In genomic region chr5:107388111-107388861, GRCh38 we compare ENCODE assay signal across 8 cellular contexts.
DNase-seq lines count a peak whose midpoint lies in the region; ATAC-seq lines count a peak whose summit lies in the region.

No MANE protein-coding gene starts in this region.

- H2AFZ ChIP-seq in Karpas-422 (ENCODE audit: low read length) = no peak overlapping the region

- H3K9me2 ChIP-seq in Karpas-422 (replicated peaks; ENCODE audit: insufficient read depth, low read length) = no peaks in the 10 kb centered on the region

- peak overlapping the region; percentile 61 for H3K4me3 ChIP-seq in GM08714 (ENCODE audit: low read length)
- no peak overlapping the region for H3K4me3 ChIP-seq in Karpas-422 (ENCODE audit: low read length)
- peak overlapping the region; percentile 63 for H3K4me3 ChIP-seq in adipocyte (ENCODE audit: low read length)

- DNase-seq in Karpas-422 (no peak), adipocyte (ENCODE audit: low read depth) (peak; percentile 96), myocyte (ENCODE audit: low read depth) (peak; percentile 80), LoVo (ENCODE audit: low spot score) (no peak)
- no peak for DNase-seq in stimulated activated CD4-positive, alpha-beta T cell treated with anti-CD3 and anti-CD28 coated beads, Interleukin-2, amount 100 ng/mL, for 48 hours
- no peak for DNase-seq in activated CD4-positive, alpha-beta T cell treated with anti-CD3 and anti-CD28 coated beads, Interleukin-2, amount 50 U/mL, for 1 hour

- peak; percentile 39 for ATAC-seq in GM21737 (IDR thresholded peaks at IDR 0.05; ENCODE audit: unreplicated experiment)

- H3K4me1 ChIP-seq in Karpas-422 (ENCODE audit: low read length) (peaks cover 12% of the 10 kb centered on the region), adipocyte (ENCODE audit: control insufficient read depth, insufficient read depth, low read length) (peaks cover 25% of the 10 kb centered on the region)

- H3K27ac ChIP-seq in Karpas-422 (ENCODE audit: low read length) = no peak overlapping the region

- no peaks in the 10 kb centered on the region for H3K9me3 ChIP-seq in Karpas-422 (ENCODE audit: low read length)
- no peaks in the 10 kb centered on the region for H3K9me3 ChIP-seq in adipocyte (ENCODE audit: control insufficient read depth, low read length)

- H4K20me1 ChIP-seq in Karpas-422 (ENCODE audit: insufficient read depth, low read depth, low read length) = no peaks in the 10 kb centered on the region

- H3K9ac ChIP-seq in Karpas-422 (ENCODE audit: low read length) = no peak overlapping the region
- H3K9ac ChIP-seq in adipocyte (ENCODE audit: low read length) = peak overlapping the region; percentile 47

- no peaks in the 10 kb centered on the region for H3K79me2 ChIP-seq in Karpas-422 (ENCODE audit: low read length)

- H3K4me2 ChIP-seq in Karpas-422 (ENCODE audit: low read depth, low read length, poor library complexity, severe bottlenecking) = peak overlapping the region; percentile 19

- no peaks in the 10 kb centered on the region for H3K36me3 ChIP-seq in Karpas-422 (ENCODE audit: insufficient read depth, low read length)
- H3K36me3 ChIP-seq in adipocyte (ENCODE audit: control insufficient read depth, insufficient read depth, low read length, severe bottlenecking) = no peaks in the 10 kb centered on the region

- 0 out of 2 replicates have a peak, but pooled peaks cover 3% of the 10 kb centered on the region for H3K27me3 ChIP-seq in Karpas-422 (ENCODE audit: low read length)
- H3K27me3 ChIP-seq in adipocyte (replicated peaks; ENCODE audit: control insufficient read depth, insufficient read depth, low read length) = no peaks in the 10 kb centered on the region

Comparison
In these comparisons a context has a peak if more than half of its experiments do, and no peak if none do; other contexts are left out.
1. DNase-seq: peak in adipocyte (single experiment) and myocyte (single experiment); none in Karpas-422 (single experiment), stimulated activated CD4-positive, alpha-beta T cell treated with anti-CD3 and anti-CD28 coated beads, Interleukin-2, amount 100 ng/mL, for 48 hours (0 of 2), activated CD4-positive, alpha-beta T cell treated with anti-CD3 and anti-CD28 coated beads, Interleukin-2, amount 50 U/mL, for 1 hour (single experiment) and LoVo (single experiment).